29 cellular contexts compared by ENCODE assay signal in genomic region chr10:11761431-11761830, GRCh38.
"Had no signal": no experiment of that assay in that cellular context is flagged by ENCODE, and none has a peak within 500 bp of the region (broad histone marks: within the 10 kb centered on the region; RNA-seq: fewer than 3 reads in every experiment).

No MANE protein-coding gene starts in this region.

- H3K9me3 ChIP-seq: ascending aorta, breast epithelium, colonic mucosa, esophagus squamous epithelium, gastroesophageal sphincter had no signal

- ATAC-seq: activated CD4-positive, alpha-beta T cell treated with anti-CD3 and anti-CD28 coated beads for 36 hours; activated CD8-positive, alpha-beta memory T cell treated with anti-CD3 and anti-CD28 coated beads, Interleukin-2, amount 10 ng/mL, durations not matched to agents 7 days and 5 days; activated CD8-positive, alpha-beta T cell treated with anti-CD3 and anti-CD28 coated beads, Interleukin-2, amount 10 ng/mL, durations not matched to agents 7 days and 5 days; activated naive CD4-positive, alpha-beta T cell treated with anti-CD3 and anti-CD28 coated beads, Interleukin-2, amount 50 U/mL, for 72 hours; activated T-cell treated with anti-CD3 and anti-CD28 coated beads, Interleukin-2, amount 50 U/mL, for 72 hours; gastroesophageal sphincter had no signal

- DNase-seq: activated CD4-positive, alpha-beta memory T cell treated with anti-CD3 and anti-CD28 coated beads for 36 hours; activated CD4-positive, alpha-beta T cell treated with anti-CD3 and anti-CD28 coated beads for 36 hours; activated CD4-positive, alpha-beta T cell treated with anti-CD3 and anti-CD28 coated beads, Interleukin-2, amount 10 ng/mL, durations not matched to agents 24 days and 14 days; activated CD4-positive, CD25-positive, alpha-beta regulatory T cell; activated CD4-positive, CD25-positive, alpha-beta regulatory T cell treated with anti-CD3 and anti-CD28 coated beads, Interleukin-2, amount 50 U/mL, for 72 hours; activated CD8-positive, alpha-beta memory T cell treated with anti-CD3 and anti-CD28 coated beads, Interleukin-2, amount 10 ng/mL, durations not matched to agents 7 days and 5 days; activated CD8-positive, alpha-beta memory T cell treated with anti-CD3 and anti-CD28 coated beads, Interleukin-2, amount 50 U/mL, for 4 hours; activated CD8-positive, alpha-beta T cell treated with anti-CD3 and anti-CD28 coated beads, Interleukin-2, amount 10 ng/mL, durations not matched to agents 7 days and 5 days; activated gamma-delta T cell; activated naive CD4-positive, alpha-beta T cell; activated naive CD4-positive, alpha-beta T cell treated with anti-CD3 and anti-CD28 coated beads, Interleukin-2, amount 10 ng/mL, durations not matched to agents 7 days and 5 days; activated naive CD8-positive, alpha-beta T cell treated with anti-CD3 and anti-CD28 coated beads, Interleukin-2, amount 10 ng/mL, durations not matched to agents 7 days and 5 days; activated T-cell treated with anti-CD3 and anti-CD28 coated beads, Interleukin-2, amount 50 U/mL, for 1 hour; activated T-cell treated with anti-CD3 and anti-CD28 coated beads, Interleukin-2, amount 50 U/mL, for 72 hours; central memory CD4-positive, alpha-beta T cell; cerebellar nuclear complex; colonic mucosa; effector CD8-positive, alpha-beta T cell; esophagus squamous epithelium; foreskin melanocyte; T-helper 2 cell had no signal

- H3K4me1 ChIP-seq: breast epithelium, colonic mucosa had no signal

- H3K4me3 ChIP-seq: ascending aorta, breast epithelium, cardiac muscle cell, colonic mucosa, esophagus squamous epithelium, gastroesophageal sphincter had no signal

- H3K27me3 ChIP-seq: ascending aorta, breast epithelium, cardiac muscle cell, colonic mucosa, esophagus squamous epithelium, gastroesophageal sphincter had no signal

- FAIRE-seq: endometrium, endothelial cell of umbilical vein had no signal

- H3K27ac ChIP-seq: ascending aorta, breast epithelium, cardiac muscle cell, colonic mucosa, epithelial cell of prostate, esophagus squamous epithelium, gastroesophageal sphincter had no signal

- H3K36me3 ChIP-seq: breast epithelium, cardiac muscle cell, colonic mucosa had no signal
